Comparison of ENCODE assay signal across 11 cellular contexts in genomic region chr6:15359335-15359862, GRCh38.
DNase-seq lines count a peak whose midpoint lies in the region; ATAC-seq, FAIRE-seq and TF ChIP-seq lines count a peak whose summit lies in the region.
"Had no signal": no experiment of that assay in that cellular context is flagged by ENCODE, and none has a peak within 500 bp of the region (broad histone marks: within the 10 kb centered on the region; RNA-seq: fewer than 3 reads in every experiment).

No MANE protein-coding gene starts in this region.

- H3K4me3 ChIP-seq in mesodermal cell (ENCODE audit: extremely low read depth, insufficient read depth, low read length, poor library complexity, severe bottlenecking) (no peak overlapping the region), aorta (ENCODE audit: low read length in 2 of 2) (no peak overlapping the region), thyroid gland (replicated peaks in 1 of 3) (no peak overlapping the region), Peyer's patch (no peak overlapping the region)
- H3K4me3 ChIP-seq: gastroesophageal sphincter had no signal

- H3K36me3 ChIP-seq in mesodermal cell (ENCODE audit: control insufficient read depth, insufficient read depth, low read length) = no peaks in the 10 kb centered on the region
- H3K36me3 ChIP-seq in aorta (ENCODE audit: control insufficient read depth in 1 of 2, insufficient read depth in 2 of 2, low read length in 1 of 2) = no peaks in the 10 kb centered on the region
- H3K36me3 ChIP-seq in thyroid gland = no peaks in the 10 kb centered on the region
- H3K36me3 ChIP-seq in Peyer's patch = no peaks in the 10 kb centered on the region
- H3K36me3 ChIP-seq: gastroesophageal sphincter had no signal

- H3K4me1 ChIP-seq in mesodermal cell (ENCODE audit: control insufficient read depth, insufficient read depth, low read length, poor library complexity, severe bottlenecking) = peaks cover 29% of the 10 kb centered on the region
- no peaks in the 10 kb centered on the region for H3K4me1 ChIP-seq in aorta (ENCODE audit: control insufficient read depth in 1 of 2, insufficient read depth in 2 of 2, low read length in 2 of 2)
- peaks cover 0 to 12% of the 10 kb centered on the region in 2 donors for H3K4me1 ChIP-seq in thyroid gland
- peaks cover 0 to 23% (median 7%) of the 10 kb centered on the region in 4 donors for H3K4me1 ChIP-seq in Peyer's patch

- H3K9me3 ChIP-seq in mesodermal cell (ENCODE audit: control insufficient read depth, low read length) = no peaks in the 10 kb centered on the region
- H3K9me3 ChIP-seq in aorta (ENCODE audit: control insufficient read depth, low read length) = no peaks in the 10 kb centered on the region
- H3K9me3 ChIP-seq in thyroid gland = no peaks in the 10 kb centered on the region
- no peaks in the 10 kb centered on the region for H3K9me3 ChIP-seq in Peyer's patch
- H3K9me3 ChIP-seq: gastroesophageal sphincter had no signal

- peak; percentile 81 for FAIRE-seq in GM18507 (lab: Jason Lieb, UNC)

- 83 to 87% methylated on average over 3 to 4 of the region's 11 CpGs for WGBS in mesodermal cell (ENCODE audit: insufficient coverage in 2 of 2), 2 experiments
- 66 to 67% methylated on average over 11 of the region's 11 CpGs for WGBS in aorta, 2 donors
- 74 to 78% methylated on average over 11 of the region's 11 CpGs for WGBS in thyroid gland, 2 donors

- ATAC-seq in GM21576 (IDR thresholded peaks at IDR 0.05; ENCODE audit: unreplicated experiment) = peak; percentile 51
- peak; percentile 54 for ATAC-seq in HG03378 (IDR thresholded peaks at IDR 0.05; ENCODE audit: unreplicated experiment)
- no peak for ATAC-seq in aorta (ENCODE audit: low FRiP score)
- ATAC-seq: gastroesophageal sphincter had no signal

- H3K27me3 ChIP-seq in aorta (ENCODE audit: control insufficient read depth in 1 of 2, insufficient read depth in 2 of 2, low read length in 1 of 2) (no peaks in the 10 kb centered on the region), thyroid gland (no peaks in the 10 kb centered on the region), Peyer's patch (no peaks in the 10 kb centered on the region)
- H3K27me3 ChIP-seq: gastroesophageal sphincter had no signal

- intact Hi-C loops in aorta (cut with DNase I) = no loop called here
- intact Hi-C loops in thyroid gland (cut with DNase I) = no loop called here

- in situ Hi-C loops in G401 (cut with HindIII; ENCODE audit: low sequenced_read_pairs) = no loop called here

- no peak for TF ChIP-seq POLR2A in thyroid gland (IDR thresholded peaks at IDR 0.05)
- TF ChIP-seq POLR2A in Peyer's patch (IDR thresholded peaks at IDR 0.05) = no peak

- no peak for DNase-seq in GM18507 (ENCODE audit: extremely low spot score, insufficient read length, low read depth)
- no peak for DNase-seq in aorta
- DNase-seq in thyroid gland = no peak
- no peak for DNase-seq in Peyer's patch
- DNase-seq in G401 (ENCODE audit: low spot score) = no peak
- DNase-seq: activated CD4-positive, alpha-beta T cell treated with anti-CD3 and anti-CD28 coated beads for 48 hours; NCI-H524 treated with DMSO at 0.1 percent for 48 hours had no signal

- no peak for TF ChIP-seq CTCF in thyroid gland (IDR thresholded peaks at IDR 0.05)
- TF ChIP-seq CTCF in Peyer's patch (IDR thresholded peaks at IDR 0.05) = no peak

- H3K27ac ChIP-seq in mesodermal cell (ENCODE audit: low read depth, low read length, severe bottlenecking) (peak overlapping the region; percentile 62), aorta (ENCODE audit: low read depth in 1 of 2, low read length in 2 of 2) (no peak overlapping the region), thyroid gland (no peak overlapping the region), Peyer's patch (no peak overlapping the region)
- H3K27ac ChIP-seq: gastroesophageal sphincter had no signal
